Comparison of ENCODE assay signal across 1 cellular context in genomic region chr15:62869116-62869515, GRCh38.
TF ChIP-seq lines count a peak whose summit lies in the region.

No MANE protein-coding gene starts in this region.

TF ChIP-seq in HepG2, 621 proteins besides CTCF, POLR2A, EP300 and RAD21 (continued from another document):
- TF ChIP-seq, protein P1, sequence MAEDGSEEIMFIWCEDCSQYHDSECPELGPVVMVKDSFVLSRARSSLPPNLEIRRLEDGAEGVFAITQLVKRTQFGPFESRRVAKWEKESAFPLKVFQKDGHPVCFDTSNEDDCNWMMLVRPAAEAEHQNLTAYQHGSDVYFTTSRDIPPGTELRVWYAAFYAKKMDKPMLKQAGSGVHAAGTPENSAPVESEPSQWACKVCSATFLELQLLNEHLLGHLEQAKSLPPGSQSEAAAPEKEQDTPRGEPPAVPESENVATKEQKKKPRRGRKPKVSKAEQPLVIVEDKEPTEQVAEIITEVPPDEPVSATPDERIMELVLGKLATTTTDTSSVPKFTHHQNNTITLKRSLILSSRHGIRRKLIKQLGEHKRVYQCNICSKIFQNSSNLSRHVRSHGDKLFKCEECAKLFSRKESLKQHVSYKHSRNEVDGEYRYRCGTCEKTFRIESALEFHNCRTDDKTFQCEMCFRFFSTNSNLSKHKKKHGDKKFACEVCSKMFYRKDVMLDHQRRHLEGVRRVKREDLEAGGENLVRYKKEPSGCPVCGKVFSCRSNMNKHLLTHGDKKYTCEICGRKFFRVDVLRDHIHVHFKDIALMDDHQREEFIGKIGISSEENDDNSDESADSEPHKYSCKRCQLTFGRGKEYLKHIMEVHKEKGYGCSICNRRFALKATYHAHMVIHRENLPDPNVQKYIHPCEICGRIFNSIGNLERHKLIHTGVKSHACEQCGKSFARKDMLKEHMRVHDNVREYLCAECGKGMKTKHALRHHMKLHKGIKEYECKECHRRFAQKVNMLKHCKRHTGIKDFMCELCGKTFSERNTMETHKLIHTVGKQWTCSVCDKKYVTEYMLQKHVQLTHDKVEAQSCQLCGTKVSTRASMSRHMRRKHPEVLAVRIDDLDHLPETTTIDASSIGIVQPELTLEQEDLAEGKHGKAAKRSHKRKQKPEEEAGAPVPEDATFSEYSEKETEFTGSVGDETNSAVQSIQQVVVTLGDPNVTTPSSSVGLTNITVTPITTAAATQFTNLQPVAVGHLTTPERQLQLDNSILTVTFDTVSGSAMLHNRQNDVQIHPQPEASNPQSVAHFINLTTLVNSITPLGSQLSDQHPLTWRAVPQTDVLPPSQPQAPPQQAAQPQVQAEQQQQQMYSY (CRISPR knock-in tag; IDR thresholded peaks at IDR 0.05), result peak; percentile 84
